In genomic region chr3:17207019-17207418, GRCh38 we compare ENCODE assay signal across 26 cellular contexts.
DNase-seq lines count a peak whose midpoint lies in the region; ATAC-seq and TF ChIP-seq lines count a peak whose summit lies in the region.
"Had no signal": no experiment of that assay in that cellular context is flagged by ENCODE, and none has a peak within 500 bp of the region (broad histone marks: within the 10 kb centered on the region; RNA-seq: fewer than 3 reads in every experiment).

No MANE protein-coding gene starts in this region.

- H3K4me1 ChIP-seq in tibial artery = peaks cover 0 to 33% (median 14%) of the 10 kb centered on the region in 4 donors
- H3K4me1 ChIP-seq: A549, Caco-2 had no signal

- H3K36me3 ChIP-seq in tibial artery = peaks cover 4 to 16% (median 15%) of the 10 kb centered on the region in 3 donors
- H3K36me3 ChIP-seq: SJSA1 had no signal

- peaks cover 0 to 25% (median 15%) of the 10 kb centered on the region in 9 donors for H3K9me3 Mint-ChIP-seq in naive thymus-derived CD8-positive, alpha-beta T cell

- H3K4me1 Mint-ChIP-seq in naive thymus-derived CD8-positive, alpha-beta T cell = peaks cover 0 to 1% (median under 1%) of the 10 kb centered on the region in 4 donors

- no peak overlapping the region for H3K4me3 Mint-ChIP-seq in naive thymus-derived CD8-positive, alpha-beta T cell
- H3K4me3 Mint-ChIP-seq: B cell; CD8-positive, alpha-beta T cell had no signal

- H3K27ac ChIP-seq in coronary artery = peak overlapping the region; percentile 77 to 80
- peak overlapping the region; percentile 47 to 58 for H3K27ac ChIP-seq in tibial artery
- H3K27ac ChIP-seq: A549, C4-2B, SJSA1 had no signal

- H3K4me3 ChIP-seq in coronary artery (no peak overlapping the region), tibial artery (no peak overlapping the region)
- H3K4me3 ChIP-seq: A549, SJSA1 had no signal

- H3K36me3 Mint-ChIP-seq in naive thymus-derived CD8-positive, alpha-beta T cell = peaks cover 34 to 48% (median 42%) of the 10 kb centered on the region in 3 donors

- TF ChIP-seq CTCF in coronary artery (IDR thresholded peaks at IDR 0.05) = no peak
- no peak for TF ChIP-seq CTCF in tibial artery (IDR thresholded peaks at IDR 0.05)

- no peak overlapping the region for H3K27ac Mint-ChIP-seq in naive thymus-derived CD8-positive, alpha-beta T cell
- H3K27ac Mint-ChIP-seq: B cell; CD8-positive, alpha-beta T cell had no signal

- no peaks in the 10 kb centered on the region for H3K27me3 Mint-ChIP-seq in naive thymus-derived CD8-positive, alpha-beta T cell
- H3K27me3 Mint-ChIP-seq: B cell had no signal

- intact Hi-C loops in tibial artery (cut with DNase I; ENCODE audit: low total_unique reads) = no loop called here

- no peaks in the 10 kb centered on the region for H3K27me3 ChIP-seq in tibial artery
- H3K27me3 ChIP-seq: SJSA1 had no signal

- POLR2A ChIA-PET in naive thymus-derived CD8-positive, alpha-beta T cell (lab: Charles Lee) = no interaction called here

- peak; percentile 2 for DNase-seq in HCEC 1CT
- no peak for DNase-seq in coronary artery (ENCODE audit: low spot score)
- DNase-seq in myocyte (ENCODE audit: low read depth) = peak; percentile 7
- no peak for DNase-seq in tibial artery
- no peak for DNase-seq in Ammon's horn (ENCODE audit: low spot score)
- no peak for DNase-seq in naive thymus-derived CD8-positive, alpha-beta T cell
- DNase-seq: Caco-2; CD8-positive, alpha-beta T cell; DMS79; GF-D8; H7; KBM-7; MV-4-11; NCI-H1105 treated with DMSO at 0.1 percent for 48 hours; NCI-H2029; NCI-H446; NCI-H524 treated with DMSO at 0.1 percent for 48 hours; NCI-H774; NK-92 treated with Interleukin-12 subunit alpha and Interleukin-12 subunit beta, amount 100 ng/mL, for 24 hours; Right ventricle myocardium superior; RPMI8226 had no signal

- H3K9me3 ChIP-seq in tibial artery = peaks cover 0 to 5% (median 0%) of the 10 kb centered on the region in 3 donors
- H3K9me3 ChIP-seq: A549, SJSA1 had no signal

- ATAC-seq in naive thymus-derived CD8-positive, alpha-beta T cell = no peak
- ATAC-seq in GM18868 (IDR thresholded peaks at IDR 0.05; ENCODE audit: unreplicated experiment) = no peak
- ATAC-seq: A549; CD8-positive, alpha-beta T cell had no signal

Comparison
In these comparisons a context has a peak if more than half of its experiments do, and no peak if none do; other contexts are left out.
1. DNase-seq: peak in HCEC 1CT (single experiment) and myocyte (single experiment); none in coronary artery (single experiment), tibial artery (0 of 2), Ammon's horn (single experiment) and naive thymus-derived CD8-positive, alpha-beta T cell (0 of 10).